ENCODE assay signal across 16 cellular contexts in genomic region chr12:113237748-113238147, GRCh38. TPM values are rescaled to one million over a fixed set of nuclear protein-coding genes. Genes with fewer than 3 reads are reported as not detected.
DNase-seq lines count a peak whose midpoint lies in the region; ATAC-seq and TF ChIP-seq lines count a peak whose summit lies in the region.
"Had no signal": no experiment of that assay in that cellular context is flagged by ENCODE, and none has a peak within 500 bp of the region (broad histone marks: within the 10 kb centered on the region; RNA-seq: fewer than 3 reads in every experiment).

No MANE protein-coding gene starts in this region.

- H3K4me1 ChIP-seq in PC-3 (ENCODE audit: insufficient read depth, low read length) (peaks cover 33% of the 10 kb centered on the region), duodenal mucosa (ENCODE audit: control insufficient read depth in 1 of 2, insufficient read depth in 2 of 2, low read length in 2 of 2) (peaks cover 68 to 75% of the 10 kb centered on the region in 2 donors), mesendoderm (ENCODE audit: control insufficient read depth, low read depth, low read length) (peaks cover 7% of the 10 kb centered on the region)

- intact Hi-C loops in PC-3 (cut with micrococcal nuclease) = no loop called here

- DNase-seq in CD1c-positive myeloid dendritic cell (ENCODE audit: extremely low spot score) (peak; percentile 40), PC-3 (no peak), osteocyte (ENCODE audit: extremely low spot score, unreplicated experiment) (no peak), mesendoderm (no peak), GM19240 (ENCODE audit: insufficient read length, low spot score) (no peak)
- no peak for DNase-seq in central memory CD4-positive, alpha-beta T cell
- DNase-seq: activated CD4-positive, alpha-beta T cell treated with anti-CD3 and anti-CD28 coated beads for 48 hours; NCI-H1694; NCI-H748 treated with DMSO at 0.1 percent for 48 hours; SK-N-SH; stimulated activated CD4-positive, alpha-beta T cell treated with anti-CD3 and anti-CD28 coated beads, Interleukin-2, amount 100 ng/mL, for 48 hours had no signal

- no TSS peak for BruUV-seq in PC-3 (replicated peaks; lab: Mats Ljungman, UMichigan)

- H2BK5ac ChIP-seq in mesendoderm (ENCODE audit: low read length) = no peak overlapping the region

- no peaks in the 10 kb centered on the region for H3K9me3 Mint-ChIP-seq in osteocyte (ENCODE audit: unreplicated experiment)
- H3K9me3 Mint-ChIP-seq: activated T-helper 17 cell treated with anti-CD3 and anti-CD28 coated beads, Interleukin-2, amount 50 U/mL, for 72 hours; stimulated activated naive CD8-positive, alpha-beta T cell treated with anti-CD3 and anti-CD28 coated beads, Interleukin-15, Interleukin-2, amounts not matched to agents 100 ng/mL and 50 ng/mL, for 24 hours had no signal

- H2AK5ac ChIP-seq in mesendoderm (ENCODE audit: low read length) = no peak overlapping the region

- H3K9me3 ChIP-seq in PC-3 (ENCODE audit: low read length) (no peaks in the 10 kb centered on the region), duodenal mucosa (ENCODE audit: control insufficient read depth in 1 of 2, low read length in 2 of 2) (no peaks in the 10 kb centered on the region)
- H3K9me3 ChIP-seq: SK-N-SH had no signal

- H3K79me1 ChIP-seq in mesendoderm (ENCODE audit: low read length) = no peaks in the 10 kb centered on the region

- no peak overlapping the region for H2BK15ac ChIP-seq in mesendoderm (replicated peaks; ENCODE audit: low read depth)

- no peak overlapping the region for H4K8ac ChIP-seq in mesendoderm (ENCODE audit: low read depth, low read length)

- H3K23ac ChIP-seq in mesendoderm (ENCODE audit: low read length) = no peak overlapping the region

- no peak overlapping the region for H3K4me2 ChIP-seq in PC-3 (ENCODE audit: low read length)
- no peak overlapping the region for H3K4me2 ChIP-seq in mesendoderm (ENCODE audit: low read length)
- H3K4me2 ChIP-seq: KMS-11, SK-N-SH had no signal

- TF ChIP-seq CTCF in PC-3 (conservative IDR thresholded peaks at IDR 0.05; ENCODE audit: low read depth, low read length) (no peak), osteocyte (IDR thresholded peaks at IDR 0.05) (no peak)

- H3K27me3 ChIP-seq in PC-3 (ENCODE audit: low read length) = no peaks in the 10 kb centered on the region
- no peaks in the 10 kb centered on the region for H3K27me3 ChIP-seq in duodenal mucosa (ENCODE audit: control insufficient read depth in 1 of 2, insufficient read depth in 2 of 2, low read length in 2 of 2)
- no peaks in the 10 kb centered on the region for H3K27me3 ChIP-seq in mesendoderm (ENCODE audit: insufficient read depth, low read length, poor library complexity)

- H3K36me3 ChIP-seq in PC-3 (ENCODE audit: low read depth, low read length) (no peaks in the 10 kb centered on the region; the same call in 1 of the 2 replicates), duodenal mucosa (ENCODE audit: control insufficient read depth in 1 of 2, insufficient read depth in 2 of 2, low read length in 2 of 2) (peaks cover 16 to 30% of the 10 kb centered on the region in 2 donors), mesendoderm (ENCODE audit: control insufficient read depth, insufficient read depth, low read length) (no peaks in the 10 kb centered on the region)

- H3K27ac Mint-ChIP-seq in osteocyte (ENCODE audit: unreplicated experiment) = peak overlapping the region; percentile 23
- H3K27ac Mint-ChIP-seq: activated T-helper 17 cell treated with anti-CD3 and anti-CD28 coated beads, Interleukin-2, amount 50 U/mL, for 72 hours; stimulated activated naive CD8-positive, alpha-beta T cell treated with anti-CD3 and anti-CD28 coated beads, Interleukin-15, Interleukin-2, amounts not matched to agents 100 ng/mL and 50 ng/mL, for 24 hours had no signal

- H3K4ac ChIP-seq in mesendoderm (ENCODE audit: low read depth, low read length) = no peak overlapping the region

- H3K4me1 Mint-ChIP-seq in osteocyte (ENCODE audit: unreplicated experiment) = peaks cover 77% of the 10 kb centered on the region

- H3K36me3 Mint-ChIP-seq in osteocyte (ENCODE audit: unreplicated experiment) = peaks cover 23% of the 10 kb centered on the region

- no peaks in the 10 kb centered on the region for H3K9me2 ChIP-seq in PC-3 (replicated peaks; ENCODE audit: low read length)
- H3K9me2 ChIP-seq: SK-N-SH had no signal

- H3K4me3 Mint-ChIP-seq in osteocyte (ENCODE audit: unreplicated experiment) = no peak overlapping the region
- H3K4me3 Mint-ChIP-seq: activated T-helper 17 cell treated with anti-CD3 and anti-CD28 coated beads, Interleukin-2, amount 50 U/mL, for 72 hours; stimulated activated naive CD8-positive, alpha-beta T cell treated with anti-CD3 and anti-CD28 coated beads, Interleukin-15, Interleukin-2, amounts not matched to agents 100 ng/mL and 50 ng/mL, for 24 hours had no signal

- CTCF ChIA-PET in PC-3 (lab: Charles Lee) = no interaction called here

- WGBS in mesendoderm (ENCODE audit: extremely low coverage, insufficient coverage, low lambda C conversion rate) = no CpG with 5 or more reads among the region's 4 CpGs

- 0 out of 2 replicates have a peak, but pooled peaks cover 10% of the 10 kb centered on the region for H3K79me2 ChIP-seq in PC-3 (ENCODE audit: low read length)
- no peaks in the 10 kb centered on the region for H3K79me2 ChIP-seq in mesendoderm (ENCODE audit: control insufficient read depth, insufficient read depth, low read length)

- H4K20me1 ChIP-seq in PC-3 (ENCODE audit: low read length) = no peaks in the 10 kb centered on the region

- H3K56ac ChIP-seq in mesendoderm (ENCODE audit: low read length) = no peak overlapping the region

- POLR2A ChIA-PET in PC-3 (lab: Charles Lee; ENCODE audit: unreplicated experiment) = no interaction called here

- ATAC-seq in PC-3 = no peak
- ATAC-seq in HG03432 (IDR thresholded peaks at IDR 0.05; ENCODE audit: unreplicated experiment) = no peak
- ATAC-seq: activated T-helper 17 cell treated with anti-CD3 and anti-CD28 coated beads, Interleukin-2, amount 50 U/mL, for 72 hours had no signal

- no peak overlapping the region for H3K9ac ChIP-seq in PC-3 (ENCODE audit: low read length)
- peak overlapping the region in 1 of 2 donors; percentile 10 for H3K9ac ChIP-seq in duodenal mucosa (ENCODE audit: low read depth in 1 of 2, low read length in 2 of 2)
- no peak overlapping the region for H3K9ac ChIP-seq in mesendoderm (ENCODE audit: low read length)
- H3K9ac ChIP-seq: KMS-11, SK-N-SH had no signal

- no peak overlapping the region for H2BK120ac ChIP-seq in mesendoderm (ENCODE audit: low read depth, low read length)

- no peak overlapping the region for H3K18ac ChIP-seq in mesendoderm (ENCODE audit: low read length)

- H3K27me3 Mint-ChIP-seq in osteocyte (ENCODE audit: unreplicated experiment) = no peaks in the 10 kb centered on the region
- H3K27me3 Mint-ChIP-seq: activated T-helper 17 cell treated with anti-CD3 and anti-CD28 coated beads, Interleukin-2, amount 50 U/mL, for 72 hours; stimulated activated naive CD8-positive, alpha-beta T cell treated with anti-CD3 and anti-CD28 coated beads, Interleukin-15, Interleukin-2, amounts not matched to agents 100 ng/mL and 50 ng/mL, for 24 hours had no signal

- no peak overlapping the region for H3K4me3 ChIP-seq in PC-3 (ENCODE audit: low read length)
- no peak overlapping the region for H3K4me3 ChIP-seq in duodenal mucosa (ENCODE audit: low read depth in 1 of 2, low read length in 2 of 2)
- no peak overlapping the region for H3K4me3 ChIP-seq in mesendoderm (ENCODE audit: low read length)

- peaks cover 12% of the 10 kb centered on the region for H3F3A ChIP-seq in PC-3 (ENCODE audit: low read length, unreplicated experiment)

- no peak overlapping the region for H2AFZ ChIP-seq in PC-3 (ENCODE audit: low read length)

- H4K5ac ChIP-seq in mesendoderm (ENCODE audit: low read length) = no peak overlapping the region

- H3K27ac ChIP-seq in PC-3 (ENCODE audit: low read length) = 0 out of 2 replicates have a peak overlapping the region, but pooled peaks have one; percentile 96
- peak overlapping the region; percentile 33 for H3K27ac ChIP-seq in duodenal mucosa (ENCODE audit: low read depth, low read length)
- no peak overlapping the region for H3K27ac ChIP-seq in mesendoderm (ENCODE audit: low read depth, low read length)
- H3K27ac ChIP-seq: KMS-11 had no signal

RNA-seq across cellular contexts. Expression of gene TPCN1, which starts 16.5 kb away (rescaled TPM):
- total RNA-seq in PC-3 (2014; rRNA removed) (19.0 and 29.3 TPM in 2 replicates), osteocyte (74.6 and 80.6 TPM in 2 replicates)
- 6.1 TPM for polyA plus RNA-seq in mesendoderm (2013, experiment 1 of 2)
- 7.0 TPM for polyA plus RNA-seq in mesendoderm (2013, experiment 2 of 2)

RNA-seq across cellular contexts. Expression of gene RITA1, which starts 52.2 kb away (rescaled TPM):
- total RNA-seq in PC-3 (2014; rRNA removed) = 66.8 and 71.6 TPM in 2 replicates
- total RNA-seq in osteocyte = 19.9 and 20.5 TPM in 2 replicates
- 18.4 TPM for polyA plus RNA-seq in mesendoderm (2013, experiment 1 of 2)
- 18.4 TPM for polyA plus RNA-seq in mesendoderm (2013, experiment 2 of 2)

RNA-seq across cellular contexts. Expression of gene DDX54, which starts 52.5 kb away (rescaled TPM):
- total RNA-seq in PC-3 (2014; rRNA removed) (158 and 309 TPM in 2 replicates), osteocyte (52.8 and 52.9 TPM in 2 replicates)
- 78.4 TPM for polyA plus RNA-seq in mesendoderm (2013, experiment 1 of 2)
- 78.6 TPM for polyA plus RNA-seq in mesendoderm (2013, experiment 2 of 2)
